8 cellular contexts compared by ENCODE assay signal in the genomic region with DNA sequence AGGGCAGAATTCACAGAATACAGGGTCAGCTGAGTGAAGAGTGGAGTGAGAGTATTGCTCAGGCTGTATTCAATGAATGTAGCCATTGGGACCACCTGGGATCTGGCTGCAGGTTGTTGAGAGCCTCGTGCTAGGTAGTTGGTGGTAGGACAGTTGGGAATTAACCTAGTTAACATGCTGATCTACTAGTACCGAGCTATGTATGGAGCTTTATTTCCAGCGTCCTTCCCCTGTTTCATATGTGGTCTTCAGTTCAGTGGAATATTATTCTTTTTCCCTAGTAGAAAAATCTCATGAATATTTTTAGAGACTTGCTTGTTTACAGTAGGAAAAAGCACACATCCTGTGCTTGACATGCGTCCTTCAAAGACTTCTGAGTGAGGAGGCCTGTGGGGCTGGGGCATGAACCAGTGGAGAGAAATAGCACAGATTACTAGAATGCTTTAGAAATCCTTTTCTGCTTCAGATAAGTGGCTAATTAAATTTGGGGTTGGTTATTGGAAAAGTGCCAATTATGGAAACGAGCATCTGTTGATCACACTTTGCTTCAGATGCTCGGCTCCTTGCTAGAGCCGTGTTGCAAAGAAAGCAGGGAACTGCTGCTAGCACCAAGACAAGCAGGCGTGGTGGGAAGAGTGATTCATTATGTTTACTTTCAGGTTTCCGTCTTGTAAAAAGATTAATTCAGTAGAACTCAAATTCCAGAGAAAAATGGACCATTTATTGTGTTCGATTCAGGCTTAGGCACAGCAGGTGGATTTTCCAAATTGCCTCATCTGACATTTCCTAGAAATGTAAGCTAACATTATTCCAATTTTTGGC. TPM values are rescaled to one million over a fixed set of nuclear protein-coding genes. Genes with fewer than 3 reads are reported as not detected.
DNase-seq lines count a peak whose midpoint lies in the region; ATAC-seq, FAIRE-seq and TF ChIP-seq lines count a peak whose summit lies in the region.

No MANE protein-coding gene starts in this region.

- TF ChIP-seq POLR2A in K562 (conservative IDR thresholded peaks at IDR 0.05) = no peak

- H3K4me2 ChIP-seq in PC-3 (ENCODE audit: low read length) (peak overlapping the region; percentile 72), K562 (ENCODE audit: insufficient read depth, low read length) (no peak overlapping the region)

- in situ Hi-C loops in K562 (cut with MboI) = no loop called here

- no peaks in the 10 kb centered on the region for H3K9me1 ChIP-seq in K562 (ENCODE audit: control insufficient read depth, insufficient read depth, low read length)

- intact Hi-C loops in PC-3 (cut with micrococcal nuclease) = loop anchor here (1.0 to 2.0 kb wide), 6 partner anchors 14 to 84 kb away; a partner anchor contains a TSS
- intact Hi-C loops in K562 (cut with micrococcal nuclease) = no loop called here

- H3K4me1 ChIP-seq in PC-3 (ENCODE audit: insufficient read depth, low read length) = peaks cover 50% of the 10 kb centered on the region
- H3K4me1 ChIP-seq in K562 (replicated peaks in 1 of 2; ENCODE audit: control insufficient read depth in 2 of 2, insufficient read depth in 2 of 2, low read length in 2 of 2) = no peaks in the 10 kb centered on the region; a peak in 2 of 5 replicates
- H3K4me1 ChIP-seq in mucosa of rectum (ENCODE audit: control insufficient read depth in 2 of 2, insufficient read depth in 2 of 2, low read length in 2 of 2) = peaks cover 27 to 42% of the 10 kb centered on the region in 2 donors

- no peaks in the 10 kb centered on the region; the same call in 1 of the 2 replicates for H3K9me2 ChIP-seq in PC-3 (replicated peaks; ENCODE audit: low read length)

- TF ChIP-seq RAD21 in K562 (CRISPR knock-in tag; conservative IDR thresholded peaks at IDR 0.05 in 1 of 2, IDR thresholded peaks at IDR 0.05 in 1 of 2) = no peak

- FAIRE-seq in K562 (lab: Jason Lieb, UNC) = peak; percentile 52

- ATAC-seq in PC-3 = peak; percentile 82
- peak; percentile 47; the same call in 1 of the 3 replicates for ATAC-seq in K562
- ATAC-seq in GM19023 (IDR thresholded peaks at IDR 0.05; ENCODE audit: unreplicated experiment) = no peak

- H3K9ac ChIP-seq in PC-3 (ENCODE audit: low read length) = peak overlapping the region; percentile 9; the same call in 1 of the 2 replicates
- no peak overlapping the region for H3K9ac ChIP-seq in K562 (ENCODE audit: insufficient read depth in 1 of 2, low read depth in 2 of 2, low read length in 2 of 2)
- H3K9ac ChIP-seq in mucosa of rectum (ENCODE audit: low read depth in 1 of 2, low read length in 2 of 2) = no peak overlapping the region

- H3K79me2 ChIP-seq in PC-3 (ENCODE audit: low read length) (no peaks in the 10 kb centered on the region), K562 (ENCODE audit: control insufficient read depth, insufficient read depth, low read length) (no peaks in the 10 kb centered on the region)

- 32% methylated on average over 10 of the region's 10 CpGs for WGBS in K562 (ENCODE audit: insufficient coverage, low coverage, missing lambda C conversion rate)

- H3K4me3 ChIP-seq in PC-3 (ENCODE audit: low read length) (peak overlapping the region; percentile 23; the same call in 1 of the 2 replicates), K562 (no peak overlapping the region), mucosa of rectum (ENCODE audit: low read length in 2 of 2) (no peak overlapping the region)

- H3F3A ChIP-seq in PC-3 (ENCODE audit: low read length, unreplicated experiment) = peaks cover 10% of the 10 kb centered on the region

- DNase-seq in NCI-H2196 (lab: John Stamatoyannopoulos, UW; ENCODE audit: unreplicated experiment) = peak; percentile 37
- DNase-seq in NCI-H2196 treated with DMSO at 0.1 percent for 48 hours (lab: John Stamatoyannopoulos, UW; ENCODE audit: unreplicated experiment) = no peak
- DNase-seq in PC-3 = peak; percentile 93
- peak in 2 of 4 experiments; percentile 17 to 20 for DNase-seq in K562 (ENCODE audit: extremely low read depth in 1 of 4, low spot score in 3 of 4)
- no peak for DNase-seq in ecto neural progenitor cell (ENCODE audit: low spot score)
- no peak for DNase-seq in NCI-H1930 (lab: John Stamatoyannopoulos, UW)

- CTCF ChIA-PET in PC-3 (lab: Charles Lee) = interaction anchor here (0.6 kb wide), 1 partner anchor 158 kb away, joined by 9 read pairs; no protein-coding TSS in a partner anchor
- CTCF ChIA-PET in K562 (lab: Yijun Ruan, JAX; ENCODE audit: low intra/inter-chr PET ratio) = no interaction called here

- H3K36me3 ChIP-seq in PC-3 (ENCODE audit: low read depth, low read length) (no peaks in the 10 kb centered on the region), K562 (ENCODE audit: control insufficient read depth, insufficient read depth, low read length) (no peaks in the 10 kb centered on the region), mucosa of rectum (ENCODE audit: control insufficient read depth in 2 of 2, insufficient read depth in 2 of 2, low read length in 2 of 2) (no peaks in the 10 kb centered on the region)

- peak overlapping the region; percentile 65 for H3K27ac ChIP-seq in PC-3 (ENCODE audit: low read length)
- H3K27ac ChIP-seq in K562 (ENCODE audit: extremely low read depth, low read depth, low read length) = no peak overlapping the region
- H3K27ac ChIP-seq in mucosa of rectum (ENCODE audit: low read depth in 2 of 2, low read length in 2 of 2) = peak overlapping the region; percentile 61 to 78

- H3K27me3 ChIP-seq in PC-3 (ENCODE audit: low read length) (no peaks in the 10 kb centered on the region), K562 (ENCODE audit: control insufficient read depth in 2 of 2, insufficient read depth in 2 of 2, low read length in 2 of 2) (no peaks in the 10 kb centered on the region), mucosa of rectum (ENCODE audit: control insufficient read depth in 2 of 2, insufficient read depth in 2 of 2, low read length in 2 of 2) (no peaks in the 10 kb centered on the region)

- TF ChIP-seq CTCF in PC-3 (conservative IDR thresholded peaks at IDR 0.05; ENCODE audit: low read depth, low read length) (no peak), K562 (IDR thresholded peaks at IDR 0.05 in 2 of 3, conservative IDR thresholded peaks at IDR 0.05 in 1 of 3; ENCODE audit: insufficient read depth in 2 of 3, low read depth in 1 of 3, low read length in 3 of 3) (no peak)

- BruUV-seq in PC-3 (replicated peaks; lab: Mats Ljungman, UMichigan) (no TSS peak), K562 (replicated peaks; lab: Mats Ljungman, UMichigan) (no TSS peak)

- TF ChIP-seq EP300 in K562 (IDR thresholded peaks at IDR 0.05; ENCODE audit: low read length) = no peak

- no peak overlapping the region for H2AFZ ChIP-seq in PC-3 (ENCODE audit: low read length)
- H2AFZ ChIP-seq in K562 (ENCODE audit: low read depth, low read length) = peak overlapping the region; percentile 35; the same call in 1 of the 2 replicates

- no peaks in the 10 kb centered on the region for H3K9me3 ChIP-seq in PC-3 (ENCODE audit: low read length)
- H3K9me3 ChIP-seq in K562 (replicated peaks; ENCODE audit: control insufficient read depth, insufficient read depth, low read depth, low read length) = no peaks in the 10 kb centered on the region
- no peaks in the 10 kb centered on the region for H3K9me3 ChIP-seq in mucosa of rectum (ENCODE audit: control insufficient read depth in 2 of 2, low read length in 2 of 2)

- POLR2A ChIA-PET in PC-3 (lab: Charles Lee; ENCODE audit: unreplicated experiment) (interaction anchor here (0.6 to 0.7 kb wide), 3 partner anchors 12 to 99 kb away, joined by 3 to 4 read pairs (median 4); no protein-coding TSS in a partner anchor), K562 (lab: Yijun Ruan, JAX) (interaction anchor here (1.6 kb wide), 1 partner anchor 9 kb away, joined by 6 read pairs; no protein-coding TSS in a partner anchor)

- H4K20me1 ChIP-seq in PC-3 (ENCODE audit: low read length) (no peaks in the 10 kb centered on the region), K562 (replicated peaks; ENCODE audit: control insufficient read depth, insufficient read depth, low read length) (no peaks in the 10 kb centered on the region)

TF ChIP-seq in K562, 482 proteins besides CTCF, POLR2A, EP300 and RAD21 (continues in another document):
- TF ChIP-seq HDGF (IDR thresholded peaks at IDR 0.05) (no peak), SMAD1 (IDR thresholded peaks at IDR 0.05; ENCODE audit: low read depth, low read length, partially characterized antibody) (no peak), NFIX (CRISPR knock-in tag; IDR thresholded peaks at IDR 0.05; ENCODE audit: low read depth) (peak; percentile 29; the same call in 1 of the 2 replicates)
- TF ChIP-seq, protein P1, sequence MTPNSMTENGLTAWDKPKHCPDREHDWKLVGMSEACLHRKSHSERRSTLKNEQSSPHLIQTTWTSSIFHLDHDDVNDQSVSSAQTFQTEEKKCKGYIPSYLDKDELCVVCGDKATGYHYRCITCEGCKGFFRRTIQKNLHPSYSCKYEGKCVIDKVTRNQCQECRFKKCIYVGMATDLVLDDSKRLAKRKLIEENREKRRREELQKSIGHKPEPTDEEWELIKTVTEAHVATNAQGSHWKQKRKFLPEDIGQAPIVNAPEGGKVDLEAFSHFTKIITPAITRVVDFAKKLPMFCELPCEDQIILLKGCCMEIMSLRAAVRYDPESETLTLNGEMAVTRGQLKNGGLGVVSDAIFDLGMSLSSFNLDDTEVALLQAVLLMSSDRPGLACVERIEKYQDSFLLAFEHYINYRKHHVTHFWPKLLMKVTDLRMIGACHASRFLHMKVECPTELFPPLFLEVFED (CRISPR knock-in tag; conservative IDR thresholded peaks at IDR 0.05) = no peak

RNA-seq across cellular contexts. Expression of a gene that starts 53.6 kb away (rescaled TPM):
- 86.4 and 107 TPM in 2 replicates for total RNA-seq in PC-3 (2014; rRNA removed)
- 12.1 and 12.2 TPM in 2 replicates for total RNA-seq in K562 (2011; cell fraction: chromatin; rRNA removed; ENCODE audit: low replicate concordance)
- total RNA-seq in K562 (2011; cell fraction: nucleolus; rRNA removed) = 9.1 and 10.3 TPM in 2 replicates
- 11.2 and 16.2 TPM in 2 replicates for total RNA-seq in K562 (2011; cell fraction: nucleoplasm; rRNA removed)
- total RNA-seq in K562 (2014; rRNA removed) = 24.9 and 29.9 TPM in 2 replicates
- 18.5 and 19.2 TPM in 2 replicates for total RNA-seq in K562 (2014; rRNA removed; fragmentation: Illumina TruSeq; extraction: Trizol)
- 22.8 and 23.3 TPM in 2 replicates for total RNA-seq in K562 (2015; rRNA removed; fragmentation: Illumina TruSeq; extraction: Trizol)
- 33.6 and 35.2 TPM in 2 replicates for total RNA-seq in K562 (2021)
- polyA plus RNA-seq in K562 (2011; rRNA removed) = 14.2 and 16.3 TPM in 2 replicates
- 9.6 and 14.5 TPM in 2 replicates for polyA plus RNA-seq in K562 (2011; cell fraction: cytosol; rRNA removed)
- polyA plus RNA-seq in K562 (2011; cell fraction: nucleus; rRNA removed) = 11.4 and 14.0 TPM in 2 replicates
- polyA plus RNA-seq in K562 (2012) = 28.6 and 33.5 TPM in 2 replicates
- polyA plus RNA-seq in K562 (2014; fragmentation: Illumina TruSeq; extraction: Trizol) = 25.7 and 28.8 TPM in 2 replicates
- polyA plus RNA-seq in K562 (2014; fragmentation: Nextera tagmentation; extraction: Ambion mirVana) = 10 to 100 TPM; 15.3 to 32.5 TPM
- polyA plus RNA-seq in K562 (2014; rRNA removed) = 23.6 and 27.1 TPM in 2 replicates
- 17.7 and 17.9 TPM in 2 replicates for polyA minus RNA-seq in K562 (2011; rRNA and poly(A)+ RNA removed)
- 11.6 and 12.2 TPM in 2 replicates for polyA minus RNA-seq in K562 (2011; cell fraction: cytosol; rRNA and poly(A)+ RNA removed)
- 9.0 and 14.4 TPM in 2 replicates for polyA minus RNA-seq in K562 (2011; cell fraction: nucleus; rRNA and poly(A)+ RNA removed)

Comparison
In these comparisons a context has a peak if more than half of its experiments do, and no peak if none do; other contexts are left out.
1. DNase-seq: peak in NCI-H2196 (single experiment) and PC-3 (single experiment); none in NCI-H2196 treated with DMSO at 0.1 percent for 48 hours (single experiment), ecto neural progenitor cell (single experiment) and NCI-H1930 (0 of 2).